14 cellular contexts compared by ENCODE assay signal in the genomic region with DNA sequence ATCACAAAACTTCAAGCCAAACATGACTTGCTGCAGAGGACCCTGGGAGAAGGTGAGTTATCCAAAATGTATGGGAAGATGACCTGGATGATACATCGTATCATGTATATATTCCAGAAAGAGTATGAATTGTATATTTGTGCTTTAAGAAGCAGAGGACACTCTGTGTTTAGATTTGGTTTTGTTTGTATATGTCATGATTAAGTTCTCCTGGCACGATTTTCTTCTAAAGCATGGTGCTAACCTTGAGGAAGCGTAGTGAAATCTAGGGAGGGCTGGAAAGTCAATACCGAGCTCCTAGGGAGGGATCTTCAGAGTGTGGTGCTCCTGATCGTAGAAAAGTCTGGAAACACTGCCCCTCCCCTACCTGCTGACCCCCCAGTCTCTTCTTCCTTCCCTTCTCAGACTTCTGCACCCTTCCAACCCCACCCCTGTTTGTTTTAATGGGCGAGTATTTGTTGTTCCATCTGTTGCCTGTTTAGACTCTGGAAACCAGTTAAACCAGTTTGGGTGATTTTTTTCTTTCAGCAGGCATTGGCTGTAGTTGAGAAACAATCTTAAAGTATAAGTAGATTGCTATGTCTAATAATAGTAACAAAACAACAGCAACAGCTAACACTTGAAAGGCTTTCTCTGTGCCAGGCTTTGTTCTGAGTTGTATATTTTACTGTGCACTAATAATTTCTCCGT.
DNase-seq lines count a peak whose midpoint lies in the region; ATAC-seq, FAIRE-seq and TF ChIP-seq lines count a peak whose summit lies in the region.
"Had no signal": no experiment of that assay in that cellular context is flagged by ENCODE, and none has a peak within 500 bp of the region (broad histone marks: within the 10 kb centered on the region; RNA-seq: fewer than 3 reads in every experiment).

No MANE protein-coding gene starts in this region.

- H3K4me3 ChIP-seq in cardiac muscle cell = no peak overlapping the region
- no peak overlapping the region for H3K4me3 ChIP-seq in trophoblast cell (ENCODE audit: low read depth, low read length)
- no peak overlapping the region for H3K4me3 ChIP-seq in HepG2 (replicated peaks in 1 of 3; ENCODE audit: insufficient read depth in 1 of 3, low read depth in 2 of 3, low read length in 3 of 3)

- TF ChIP-seq CTCF in cardiac muscle cell (IDR thresholded peaks at IDR 0.05; ENCODE audit: low read depth, low read length) = no peak
- TF ChIP-seq CTCF in HepG2 (CRISPR knock-in tag; IDR thresholded peaks at IDR 0.05) = no peak

- POLR2A ChIA-PET in HepG2 (lab: Yijun Ruan, JAX) = no interaction called here

- no peaks in the 10 kb centered on the region for H3K79me1 ChIP-seq in trophoblast cell (ENCODE audit: low read length)

- in situ Hi-C loops in HepG2 (cut with HindIII; ENCODE audit: extremely low pct_ligation_motif_present, low pct_unique_long_range_greater_than_20kb) = no loop called here

- no peak overlapping the region for H4K8ac ChIP-seq in trophoblast cell (ENCODE audit: low read depth, low read length)

- TF ChIP-seq EP300 in HepG2 (IDR thresholded peaks at IDR 0.05; ENCODE audit: low read depth in 2 of 2, low read length in 2 of 2) (no peak), HepG2 (CRISPR knock-in tag; IDR thresholded peaks at IDR 0.05; ENCODE audit: borderline replicate concordance) (no peak)

- H3K4ac ChIP-seq in trophoblast cell (ENCODE audit: low read depth, low read length) = no peak overlapping the region

- H2BK120ac ChIP-seq in trophoblast cell (ENCODE audit: insufficient read depth, low read length, poor library complexity) = no peak overlapping the region

- H2AK5ac ChIP-seq in trophoblast cell (ENCODE audit: low read length) = no peak overlapping the region

- H4K91ac ChIP-seq in trophoblast cell (ENCODE audit: low read depth, low read length) = no peak overlapping the region

- H3K27ac ChIP-seq in cardiac muscle cell (peak overlapping the region; percentile 34), trophoblast cell (ENCODE audit: low read depth, low read length) (no peak overlapping the region), HepG2 (ENCODE audit: extremely low read length, insufficient read depth, low read length) (no peak overlapping the region)

- H3K9ac ChIP-seq in trophoblast cell (ENCODE audit: low read length) (peak overlapping the region; percentile 48), HepG2 (ENCODE audit: insufficient read depth, low read depth, low read length) (no peak overlapping the region)

- H3K79me2 ChIP-seq in trophoblast cell (ENCODE audit: control insufficient read depth, insufficient read depth, low read length, poor library complexity) = no peaks in the 10 kb centered on the region
- H3K79me2 ChIP-seq in HepG2 (ENCODE audit: insufficient read depth, low read length) = no peaks in the 10 kb centered on the region

- H3K27me3 ChIP-seq in cardiac muscle cell (no peaks in the 10 kb centered on the region), trophoblast cell (ENCODE audit: insufficient read depth, low read length) (no peaks in the 10 kb centered on the region), HepG2 (ENCODE audit: control insufficient read depth in 1 of 2, insufficient read depth in 2 of 2, low read length in 2 of 2) (no peaks in the 10 kb centered on the region)

- ATAC-seq in GM18870 (IDR thresholded peaks at IDR 0.05; ENCODE audit: unreplicated experiment) (no peak), HepG2 (no peak)
- ATAC-seq: activated CD4-positive, alpha-beta T cell treated with anti-CD3 and anti-CD28 coated beads for 36 hours; natural killer cell treated with Interleukin-12 subunit alpha and Interleukin-12 subunit beta and Interleukin-15 and Interleukin-18, amount 100 ng/mL, for 72 hours had no signal

- H3K23ac ChIP-seq in trophoblast cell (ENCODE audit: low read length) = no peak overlapping the region

- H3K4me2 ChIP-seq in trophoblast cell (ENCODE audit: low read length) (peak overlapping the region; percentile 38), HepG2 (ENCODE audit: low read depth, low read length) (no peak overlapping the region)

- no peak overlapping the region for H4K12ac ChIP-seq in trophoblast cell (ENCODE audit: low read depth, low read length)

- H2BK12ac ChIP-seq in trophoblast cell (ENCODE audit: low read length) = peak overlapping the region; percentile 1

- H2AFZ ChIP-seq in trophoblast cell (ENCODE audit: insufficient read depth, low read length, poor library complexity) (no peak overlapping the region), HepG2 (ENCODE audit: low read length) (no peak overlapping the region)

- H3K9me3 ChIP-seq in cardiac muscle cell (ENCODE audit: low read depth) = no peaks in the 10 kb centered on the region
- no peaks in the 10 kb centered on the region for H3K9me3 ChIP-seq in trophoblast cell (ENCODE audit: insufficient read depth, low read depth, low read length)
- H3K9me3 ChIP-seq in HepG2 (ENCODE audit: low read length) = no peaks in the 10 kb centered on the region

- BruUV-seq in HepG2 (replicated peaks; lab: Mats Ljungman, UMichigan) = no TSS peak

- no peak overlapping the region for H3K18ac ChIP-seq in trophoblast cell (ENCODE audit: low read length)

- no peak for TF ChIP-seq POLR2A in HepG2 (IDR thresholded peaks at IDR 0.05; ENCODE audit: insufficient read depth in 1 of 2, low read depth in 2 of 2, low read length in 2 of 2)

- no peak for FAIRE-seq in HepG2 (lab: Jason Lieb, UNC)

- no peak for TF ChIP-seq RAD21 in HepG2 (CRISPR knock-in tag; IDR thresholded peaks at IDR 0.05)

- H4K20me1 ChIP-seq in HepG2 (ENCODE audit: insufficient read depth, low read length) = no peaks in the 10 kb centered on the region

- no peak overlapping the region for H3K14ac ChIP-seq in trophoblast cell (ENCODE audit: low read length)

- no peaks in the 10 kb centered on the region for H3K36me3 ChIP-seq in cardiac muscle cell
- no peaks in the 10 kb centered on the region for H3K36me3 ChIP-seq in trophoblast cell (ENCODE audit: control insufficient read depth in 1 of 2, insufficient read depth in 2 of 2, low read length in 2 of 2)
- no peaks in the 10 kb centered on the region; a peak in 1 of 5 replicates for H3K36me3 ChIP-seq in HepG2 (replicated peaks in 1 of 2; ENCODE audit: control insufficient read depth in 1 of 2, insufficient read depth in 2 of 2, low read length in 2 of 2)

- H2BK5ac ChIP-seq in trophoblast cell (ENCODE audit: low read depth, low read length, poor library complexity) = no peak overlapping the region

- intact Hi-C loops in HepG2 (cut with micrococcal nuclease; ENCODE audit: unreplicated experiment) = loop anchor here (5.0 kb wide), 1 partner anchor 322 kb away; a partner anchor contains a TSS

- no CpG with 5 or more reads among the region's 7 CpGs for WGBS in trophoblast cell (ENCODE audit: extremely low coverage, insufficient coverage, insufficient read length)
- WGBS in HepG2 (ENCODE audit: low lambda C conversion rate) = 89% methylated on average over 7 of the region's 7 CpGs

- DNase-seq in DMS53 treated with DMSO at 0.1 percent for 48 hours (lab: John Stamatoyannopoulos, UW; ENCODE audit: unreplicated experiment) (peak; percentile 90), NCI-H748 treated with DMSO at 0.1 percent for 48 hours (lab: John Stamatoyannopoulos, UW) (peak; percentile 86), cardiac muscle cell (ENCODE audit: low read depth in 1 of 2, low spot score in 1 of 2) (peak in 1 of 2 donors; percentile 26), trophoblast cell (peak; percentile 14 to 93), HepG2 (ENCODE audit: low spot score) (no peak)
- no peak for DNase-seq in stimulated activated CD4-positive, alpha-beta T cell treated with anti-CD3 and anti-CD28 coated beads, Interleukin-4, amount 100 ng/mL, for 24 hours
- DNase-seq in activated CD4-positive, CD25-positive, alpha-beta regulatory T cell (lab: John Stamatoyannopoulos, UW) = no peak
- DNase-seq: activated CD4-positive, alpha-beta T cell treated with anti-CD3 and anti-CD28 coated beads for 36 hours; activated naive CD4-positive, alpha-beta T cell treated with Interleukin-2 at 50 U/mL for 16 hours; GDM1; hypothalamus; stimulated activated CD4-positive, alpha-beta T cell treated with anti-CD3 and anti-CD28 coated beads, Interleukin-15, amount 100 ng/mL, for 24 hours had no signal

- H3K4me1 ChIP-seq in cardiac muscle cell (ENCODE audit: low read depth) = peaks cover 10% of the 10 kb centered on the region
- H3K4me1 ChIP-seq in trophoblast cell (ENCODE audit: control insufficient read depth in 1 of 2, insufficient read depth in 2 of 2, low read length in 2 of 2) = peaks cover 0 to 3% of the 10 kb centered on the region in 2 experiments
- H3K4me1 ChIP-seq in HepG2 (ENCODE audit: insufficient read depth, low read length) = no peaks in the 10 kb centered on the region

- CTCF ChIA-PET in HepG2 (lab: Yijun Ruan, JAX; ENCODE audit: low intra/inter-chr PET ratio, low total read pairs) = no interaction called here

TF ChIP-seq in HepG2, 621 proteins besides CTCF, POLR2A, EP300 and RAD21 (continues in another document):
- no peak for TF ChIP-seq FOXC1 (CRISPR knock-in tag; IDR thresholded peaks at IDR 0.05; ENCODE audit: borderline replicate concordance)

Comparison
In these comparisons a context has a peak if more than half of its experiments do, and no peak if none do; other contexts are left out.
1. DNase-seq: peak in DMS53 treated with DMSO at 0.1 percent for 48 hours (single experiment), NCI-H748 treated with DMSO at 0.1 percent for 48 hours (single experiment) and trophoblast cell (2 of 2); none in stimulated activated CD4-positive, alpha-beta T cell treated with anti-CD3 and anti-CD28 coated beads, Interleukin-4, amount 100 ng/mL, for 24 hours (single experiment), activated CD4-positive, CD25-positive, alpha-beta regulatory T cell (0 of 4) and HepG2 (single experiment).